23 cellular contexts compared by ENCODE assay signal in the genomic region with DNA sequence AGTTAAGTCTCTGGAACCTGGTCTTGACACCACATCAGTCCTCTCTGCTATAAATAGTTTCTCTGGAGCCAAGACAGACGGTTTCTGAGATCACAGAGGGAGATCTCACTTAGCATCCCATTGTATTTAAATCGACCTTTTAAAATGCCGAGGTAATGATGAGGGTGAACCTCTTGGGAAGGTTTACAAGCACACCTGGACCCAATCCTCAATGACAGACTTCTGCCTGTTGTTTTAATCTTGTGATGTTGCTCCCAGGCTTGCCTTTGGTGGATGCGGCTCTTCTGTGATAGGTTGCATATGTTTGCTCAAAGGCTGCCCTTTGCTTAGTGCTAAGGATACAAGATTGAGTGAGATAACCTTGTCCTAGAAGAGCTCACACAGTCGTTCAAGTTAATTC.
DNase-seq lines count a peak whose midpoint lies in the region; ATAC-seq and TF ChIP-seq lines count a peak whose summit lies in the region.
"Had no signal": no experiment of that assay in that cellular context is flagged by ENCODE, and none has a peak within 500 bp of the region (broad histone marks: within the 10 kb centered on the region; RNA-seq: fewer than 3 reads in every experiment).

No MANE protein-coding gene starts in this region.

- H3K4me1 ChIP-seq in endodermal cell (ENCODE audit: control insufficient read depth, insufficient read depth, low read length): peaks cover 14% of the 10 kb centered on the region
- no peaks in the 10 kb centered on the region for H3K4me1 ChIP-seq in rectal smooth muscle tissue (ENCODE audit: control insufficient read depth, insufficient read depth, low read length)
- no peaks in the 10 kb centered on the region for H3K4me1 ChIP-seq in SJCRH30
- H3K4me1 ChIP-seq: A549; BE2C; BLaER1 treated with 17β-estradiol and CSF1 and Interleukin-3, amounts not matched to agents 10 nM and 100 nM had no signal

- no peak overlapping the region for H3K4me3 Mint-ChIP-seq in endodermal cell
- H3K4me3 Mint-ChIP-seq: CD14-positive monocyte; CD4-positive, alpha-beta T cell; CD8-positive, alpha-beta memory T cell; H9 had no signal

- no peaks in the 10 kb centered on the region for H3K9me3 Mint-ChIP-seq in endodermal cell
- H3K9me3 Mint-ChIP-seq: CD14-positive monocyte; CD4-positive, alpha-beta T cell; CD8-positive, alpha-beta memory T cell; H9 had no signal

- no peak for TF ChIP-seq CTCF in endodermal cell (conservative IDR thresholded peaks at IDR 0.05)

- H3K9ac ChIP-seq in endodermal cell (ENCODE audit: extremely low read depth, low read length, poor library complexity, severe bottlenecking) (peak overlapping the region; percentile 31), rectal smooth muscle tissue (ENCODE audit: low read length) (no peak overlapping the region)
- H3K9ac ChIP-seq: BLaER1 treated with 17β-estradiol and CSF1 and Interleukin-3, amounts not matched to agents 10 nM and 100 nM had no signal

- DNase-seq in NCI-H82 (lab: John Stamatoyannopoulos, UW) (peak; percentile 8), NCI-H82 treated with DMSO at 0.1 percent for 48 hours (lab: John Stamatoyannopoulos, UW; ENCODE audit: unreplicated experiment) (no peak), endodermal cell (peak; percentile 71), iPS-NIHi7 (ENCODE audit: extremely low spot score) (peak; percentile 17), SJCRH30 (no peak), NCI-H1105 (lab: John Stamatoyannopoulos, UW) (no peak)
- DNase-seq: 8988T; ACHN; AML-193; BE2C; CD4-positive, alpha-beta T cell; CD8-positive, alpha-beta memory T cell; DMS 273 treated with DMSO at 0.1 percent for 48 hours; DMS79; EL; GF-D8; H9 had no signal

- peaks cover 22% of the 10 kb centered on the region for H3K4me1 Mint-ChIP-seq in endodermal cell
- H3K4me1 Mint-ChIP-seq: CD14-positive monocyte; CD8-positive, alpha-beta memory T cell had no signal

- no peaks in the 10 kb centered on the region for H3K27me3 ChIP-seq in endodermal cell (ENCODE audit: control insufficient read depth, insufficient read depth, low read length, poor library complexity, severe bottlenecking)
- no peaks in the 10 kb centered on the region for H3K27me3 ChIP-seq in rectal smooth muscle tissue (ENCODE audit: control insufficient read depth, insufficient read depth, low read length)
- no peaks in the 10 kb centered on the region for H3K27me3 ChIP-seq in SJCRH30
- H3K27me3 ChIP-seq: BE2C; BLaER1 treated with 17β-estradiol and CSF1 and Interleukin-3, amounts not matched to agents 10 nM and 100 nM had no signal

- ATAC-seq in HG03139 (IDR thresholded peaks at IDR 0.05; ENCODE audit: unreplicated experiment): no peak
- ATAC-seq: A549, HCT116 had no signal

- H3K9me3 ChIP-seq in endodermal cell (ENCODE audit: control insufficient read depth, low read length): no peaks in the 10 kb centered on the region
- H3K9me3 ChIP-seq in SJCRH30 (replicated peaks): no peaks in the 10 kb centered on the region
- H3K9me3 ChIP-seq: A549; BE2C; BLaER1 treated with 17β-estradiol and CSF1 and Interleukin-3, amounts not matched to agents 10 nM and 100 nM had no signal

- H3K36me3 ChIP-seq in endodermal cell (ENCODE audit: control insufficient read depth, insufficient read depth, low read length) (peaks cover 7% of the 10 kb centered on the region), rectal smooth muscle tissue (ENCODE audit: control insufficient read depth, insufficient read depth, low read length) (peaks cover 2% of the 10 kb centered on the region), SJCRH30 (no peaks in the 10 kb centered on the region)
- H3K36me3 ChIP-seq: BE2C; BLaER1 treated with 17β-estradiol and CSF1 and Interleukin-3, amounts not matched to agents 10 nM and 100 nM had no signal

- H3K27ac ChIP-seq in endodermal cell (ENCODE audit: low read depth, low read length): no peak overlapping the region
- peak overlapping the region; percentile 14 for H3K27ac ChIP-seq in rectal smooth muscle tissue (ENCODE audit: low read depth, low read length)
- H3K27ac ChIP-seq in SJCRH30: no peak overlapping the region
- H3K27ac ChIP-seq: A549; BLaER1 treated with 17β-estradiol and CSF1 and Interleukin-3, amounts not matched to agents 10 nM and 100 nM had no signal

- H3K27me3 Mint-ChIP-seq in endodermal cell (ENCODE audit: insufficient read depth): no peaks in the 10 kb centered on the region
- H3K27me3 Mint-ChIP-seq: CD4-positive, alpha-beta T cell; CD8-positive, alpha-beta memory T cell had no signal

- H3K4me3 ChIP-seq in endodermal cell (ENCODE audit: low read length) (peak overlapping the region; percentile 64), rectal smooth muscle tissue (ENCODE audit: low read length) (no peak overlapping the region), SJCRH30 (no peak overlapping the region)
- H3K4me3 ChIP-seq: A549; BLaER1 treated with 17β-estradiol and CSF1 and Interleukin-3, amounts not matched to agents 10 nM and 100 nM had no signal

- peaks cover 28% of the 10 kb centered on the region for H3K36me3 Mint-ChIP-seq in endodermal cell (ENCODE audit: low read depth)
- H3K36me3 Mint-ChIP-seq: CD14-positive monocyte had no signal

- 39 to 60% methylated on average over 4 to 5 of the region's 5 CpGs for WGBS in endodermal cell (ENCODE audit: insufficient coverage in 1 of 2, insufficient read length in 1 of 2), 2 experiments

- peak overlapping the region; percentile 91 for H3K27ac Mint-ChIP-seq in endodermal cell
- H3K27ac Mint-ChIP-seq: CD14-positive monocyte; CD4-positive, alpha-beta T cell; CD8-positive, alpha-beta memory T cell; H9 had no signal

Comparison
In these comparisons a context has a peak if more than half of its experiments do, and no peak if none do; other contexts are left out.
1. DNase-seq: peak in NCI-H82 (single experiment), endodermal cell (single experiment) and iPS-NIHi7 (single experiment); none in NCI-H82 treated with DMSO at 0.1 percent for 48 hours (single experiment), SJCRH30 (0 of 2) and NCI-H1105 (single experiment).